11 cellular contexts compared by ENCODE assay signal in the genomic region with DNA sequence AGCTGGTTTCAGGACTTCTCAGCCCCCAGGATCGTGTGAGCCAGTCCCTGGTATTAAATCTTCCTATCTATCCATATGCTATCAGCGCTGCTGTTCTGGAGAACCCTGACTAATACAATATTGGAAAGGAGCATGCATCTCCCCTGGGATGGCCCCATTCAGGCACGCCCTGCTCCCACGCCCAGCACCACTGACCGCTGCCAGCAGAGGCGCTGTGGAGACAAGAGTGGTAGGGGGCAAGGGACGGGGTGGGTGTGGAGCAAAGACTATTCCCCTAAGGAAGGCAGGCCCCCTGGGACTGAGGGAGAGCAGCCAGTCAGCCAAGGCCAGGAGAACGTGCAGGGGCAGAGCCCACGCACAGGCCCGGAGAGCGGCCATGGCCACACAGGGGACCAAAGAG.
DNase-seq lines count a peak whose midpoint lies in the region; ATAC-seq, FAIRE-seq and TF ChIP-seq lines count a peak whose summit lies in the region.
"Had no signal": no experiment of that assay in that cellular context is flagged by ENCODE, and none has a peak within 500 bp of the region (broad histone marks: within the 10 kb centered on the region; RNA-seq: fewer than 3 reads in every experiment).

No MANE protein-coding gene starts in this region.

- no peak for TF ChIP-seq RAD21 in GM12878 (IDR thresholded peaks at IDR 0.05; ENCODE audit: insufficient read depth, low read depth, low read length)
- TF ChIP-seq RAD21 in liver (IDR thresholded peaks at IDR 0.05): no peak

- H3K4me3 ChIP-seq in H7 (ENCODE audit: insufficient read depth, low read depth, low read length): no peak overlapping the region
- no peak overlapping the region for H3K4me3 ChIP-seq in GM12878
- no peak overlapping the region for H3K4me3 ChIP-seq in liver (ENCODE audit: low read depth in 1 of 3, low read length in 3 of 3)
- H3K4me3 ChIP-seq: stomach had no signal

- H3K9me3 ChIP-seq in GM12878 (replicated peaks; ENCODE audit: control insufficient read depth, insufficient read depth, low read length): no peaks in the 10 kb centered on the region
- no peaks in the 10 kb centered on the region for H3K9me3 ChIP-seq in liver (ENCODE audit: control insufficient read depth in 4 of 4, low read length in 3 of 4)
- H3K9me3 ChIP-seq: stomach had no signal

- no peak overlapping the region for H2AFZ ChIP-seq in GM12878 (ENCODE audit: control insufficient read depth, low read depth, low read length)

- no peaks in the 10 kb centered on the region for H3K4me1 ChIP-seq in GM12878 (ENCODE audit: control insufficient read depth, insufficient read depth, low read length)
- H3K4me1 ChIP-seq in liver (ENCODE audit: control insufficient read depth in 4 of 4, insufficient read depth in 4 of 4, low read length in 3 of 4): peaks cover 22 to 67% (median 51%) of the 10 kb centered on the region in 4 donors

- peaks cover 2% of the 10 kb centered on the region for H3K79me2 ChIP-seq in GM12878 (ENCODE audit: control insufficient read depth, insufficient read depth, low read length)

- H3K27me3 ChIP-seq in H7 (ENCODE audit: control insufficient read depth, insufficient read depth, low read length) (no peaks in the 10 kb centered on the region), GM12878 (replicated peaks in 1 of 2; ENCODE audit: control insufficient read depth in 2 of 2, insufficient read depth in 2 of 2, low read length in 1 of 2) (no peaks in the 10 kb centered on the region), liver (ENCODE audit: control insufficient read depth in 4 of 4, insufficient read depth in 4 of 4, low read length in 3 of 4) (no peaks in the 10 kb centered on the region)
- H3K27me3 ChIP-seq: stomach had no signal

- ATAC-seq in GM12878: 0 out of 3 replicates have a peak, but pooled peaks have one; percentile 18
- ATAC-seq in HG03469 (IDR thresholded peaks at IDR 0.05; ENCODE audit: unreplicated experiment): no peak

- no peak overlapping the region for H3K4me2 ChIP-seq in GM12878 (ENCODE audit: control insufficient read depth, insufficient read depth)

- TF ChIP-seq EP300 in GM12878 (IDR thresholded peaks at IDR 0.05; ENCODE audit: borderline replicate concordance in 1 of 2, control insufficient read depth in 1 of 2, low read depth in 2 of 2, low read length in 2 of 2): no peak

- BruUV-seq in GM12878 (replicated peaks; lab: Mats Ljungman, UMichigan): no TSS peak

- H4K20me1 ChIP-seq in GM12878 (ENCODE audit: control insufficient read depth, insufficient read depth): no peaks in the 10 kb centered on the region

- H3K36me3 ChIP-seq in H7 (replicated peaks; ENCODE audit: control insufficient read depth, insufficient read depth, low read length): no peaks in the 10 kb centered on the region; the same call in 1 of the 2 replicates
- peaks cover 0 to 7% of the 10 kb centered on the region in 2 experiments; a peak in 2 of 4 replicates for H3K36me3 ChIP-seq in GM12878 (ENCODE audit: control insufficient read depth in 2 of 2, insufficient read depth in 2 of 2, low read length in 1 of 2)
- peaks cover 0 to 2% (median 0%) of the 10 kb centered on the region in 4 donors for H3K36me3 ChIP-seq in liver (ENCODE audit: control insufficient read depth in 4 of 4, insufficient read depth in 3 of 4, low read depth in 1 of 4, low read length in 3 of 4)
- H3K36me3 ChIP-seq: stomach had no signal

- FAIRE-seq in GM12878 (lab: Jason Lieb, UNC): no peak

- intact Hi-C loops in GM12878 (cut with micrococcal nuclease; ENCODE audit: unreplicated experiment): no loop called here

- RAD21 ChIA-PET in GM12878 (lab: Charles Lee; ENCODE audit: unreplicated experiment): no interaction called here

- H3K27ac ChIP-seq in GM12878 (ENCODE audit: control insufficient read depth, insufficient read depth) (no peak overlapping the region), liver (ENCODE audit: low read depth in 1 of 2, low read length in 2 of 2) (peak overlapping the region; percentile 37 to 42)
- H3K27ac ChIP-seq: stomach had no signal

- WGBS in GM12878 (ENCODE audit: insufficient coverage, insufficient replicate concordance, low lambda C conversion rate, missing lambda C conversion rate): 90% methylated on average over 11 of the region's 11 CpGs
- WGBS in liver: 93% methylated on average over 11 of the region's 11 CpGs

- SMC1A ChIA-PET in GM12878 (lab: Charles Lee; ENCODE audit: uncharacterized antibody, unreplicated experiment): no interaction called here

- DNase-seq in COLO668 (lab: John Stamatoyannopoulos, UW; ENCODE audit: unreplicated experiment) (peak; percentile 26), H7 (peak; percentile 96), GM12878 (ENCODE audit: low read depth, low spot score) (no peak), cerebellar nuclear complex (lab: John Stamatoyannopoulos, UW) (no peak), NCI-H2107 (lab: John Stamatoyannopoulos, UW) (no peak), NCI-H510A (lab: John Stamatoyannopoulos, UW) (no peak)
- DNase-seq: GDM1, MV-4-11, stomach had no signal

- POLR2A ChIA-PET in GM12878 (lab: Charles Lee): interaction anchor here (0.5 kb wide), 1 partner anchor 327 kb away, joined by 4 read pairs; no protein-coding TSS in a partner anchor

- no peak overlapping the region for H3K9ac ChIP-seq in GM12878 (ENCODE audit: control insufficient read depth, insufficient read depth, low read length)
- no peak overlapping the region for H3K9ac ChIP-seq in liver (ENCODE audit: low read depth in 1 of 2, low read length in 2 of 2)

- no peak for TF ChIP-seq POLR2A in GM12878 (IDR thresholded peaks at IDR 0.05; ENCODE audit: low read depth, low read length)

- CTCF ChIA-PET in GM12878 (lab: Yijun Ruan, JAX): no interaction called here

- in situ Hi-C loops in GM12878 (cut with MboI): no loop called here

- no peak for TF ChIP-seq CTCF in GM12878 (IDR thresholded peaks at IDR 0.05 in 2 of 3, conservative IDR thresholded peaks at IDR 0.05 in 1 of 3; ENCODE audit: control insufficient read depth in 2 of 3, extremely low read depth in 1 of 3, insufficient read depth in 1 of 3, low read depth in 3 of 3, low read length in 3 of 3)
- TF ChIP-seq CTCF in liver (IDR thresholded peaks at IDR 0.05; ENCODE audit: low read depth, low read length, missing input control): no peak

TF ChIP-seq in GM12878, 131 proteins besides CTCF, POLR2A, EP300 and RAD21:
- TF ChIP-seq STAT3 (IDR thresholded peaks at IDR 0.05; ENCODE audit: low read depth, low read length): no peak
- TF ChIP-seq, protein P1, sequence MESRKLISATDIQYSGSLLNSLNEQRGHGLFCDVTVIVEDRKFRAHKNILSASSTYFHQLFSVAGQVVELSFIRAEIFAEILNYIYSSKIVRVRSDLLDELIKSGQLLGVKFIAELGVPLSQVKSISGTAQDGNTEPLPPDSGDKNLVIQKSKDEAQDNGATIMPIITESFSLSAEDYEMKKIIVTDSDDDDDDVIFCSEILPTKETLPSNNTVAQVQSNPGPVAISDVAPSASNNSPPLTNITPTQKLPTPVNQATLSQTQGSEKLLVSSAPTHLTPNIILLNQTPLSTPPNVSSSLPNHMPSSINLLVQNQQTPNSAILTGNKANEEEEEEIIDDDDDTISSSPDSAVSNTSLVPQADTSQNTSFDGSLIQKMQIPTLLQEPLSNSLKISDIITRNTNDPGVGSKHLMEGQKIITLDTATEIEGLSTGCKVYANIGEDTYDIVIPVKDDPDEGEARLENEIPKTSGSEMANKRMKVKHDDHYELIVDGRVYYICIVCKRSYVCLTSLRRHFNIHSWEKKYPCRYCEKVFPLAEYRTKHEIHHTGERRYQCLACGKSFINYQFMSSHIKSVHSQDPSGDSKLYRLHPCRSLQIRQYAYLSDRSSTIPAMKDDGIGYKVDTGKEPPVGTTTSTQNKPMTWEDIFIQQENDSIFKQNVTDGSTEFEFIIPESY (IDR thresholded peaks at IDR 0.05): peak; percentile 99

TF ChIP-seq in liver, 16 proteins besides CTCF, POLR2A, EP300 and RAD21:
- TF ChIP-seq, protein P2, sequence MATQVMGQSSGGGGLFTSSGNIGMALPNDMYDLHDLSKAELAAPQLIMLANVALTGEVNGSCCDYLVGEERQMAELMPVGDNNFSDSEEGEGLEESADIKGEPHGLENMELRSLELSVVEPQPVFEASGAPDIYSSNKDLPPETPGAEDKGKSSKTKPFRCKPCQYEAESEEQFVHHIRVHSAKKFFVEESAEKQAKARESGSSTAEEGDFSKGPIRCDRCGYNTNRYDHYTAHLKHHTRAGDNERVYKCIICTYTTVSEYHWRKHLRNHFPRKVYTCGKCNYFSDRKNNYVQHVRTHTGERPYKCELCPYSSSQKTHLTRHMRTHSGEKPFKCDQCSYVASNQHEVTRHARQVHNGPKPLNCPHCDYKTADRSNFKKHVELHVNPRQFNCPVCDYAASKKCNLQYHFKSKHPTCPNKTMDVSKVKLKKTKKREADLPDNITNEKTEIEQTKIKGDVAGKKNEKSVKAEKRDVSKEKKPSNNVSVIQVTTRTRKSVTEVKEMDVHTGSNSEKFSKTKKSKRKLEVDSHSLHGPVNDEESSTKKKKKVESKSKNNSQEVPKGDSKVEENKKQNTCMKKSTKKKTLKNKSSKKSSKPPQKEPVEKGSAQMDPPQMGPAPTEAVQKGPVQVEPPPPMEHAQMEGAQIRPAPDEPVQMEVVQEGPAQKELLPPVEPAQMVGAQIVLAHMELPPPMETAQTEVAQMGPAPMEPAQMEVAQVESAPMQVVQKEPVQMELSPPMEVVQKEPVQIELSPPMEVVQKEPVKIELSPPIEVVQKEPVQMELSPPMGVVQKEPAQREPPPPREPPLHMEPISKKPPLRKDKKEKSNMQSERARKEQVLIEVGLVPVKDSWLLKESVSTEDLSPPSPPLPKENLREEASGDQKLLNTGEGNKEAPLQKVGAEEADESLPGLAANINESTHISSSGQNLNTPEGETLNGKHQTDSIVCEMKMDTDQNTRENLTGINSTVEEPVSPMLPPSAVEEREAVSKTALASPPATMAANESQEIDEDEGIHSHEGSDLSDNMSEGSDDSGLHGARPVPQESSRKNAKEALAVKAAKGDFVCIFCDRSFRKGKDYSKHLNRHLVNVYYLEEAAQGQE (IDR thresholded peaks at IDR 0.05): no peak
- no peak for TF ChIP-seq FOXA1 (IDR thresholded peaks at IDR 0.05)
- no peak for TF ChIP-seq FOXA2 (IDR thresholded peaks at IDR 0.05)
- TF ChIP-seq NR2F2 (IDR thresholded peaks at IDR 0.05): no peak
- no peak for TF ChIP-seq RXRA (IDR thresholded peaks at IDR 0.05)
- no peak for TF ChIP-seq HNF4G (IDR thresholded peaks at IDR 0.05)
- TF ChIP-seq JUND (IDR thresholded peaks at IDR 0.05): no peak
TF ChIP-seq in liver: peak in this region for 0.

Comparison
In these comparisons a context has a peak if more than half of its experiments do, and no peak if none do; other contexts are left out.
1. DNase-seq: peak in COLO668 (single experiment) and H7 (single experiment); none in GM12878 (single experiment), cerebellar nuclear complex (0 of 2), NCI-H2107 (single experiment) and NCI-H510A (single experiment).